Comparison of ENCODE assay signal across 11 cellular contexts in the genomic region with DNA sequence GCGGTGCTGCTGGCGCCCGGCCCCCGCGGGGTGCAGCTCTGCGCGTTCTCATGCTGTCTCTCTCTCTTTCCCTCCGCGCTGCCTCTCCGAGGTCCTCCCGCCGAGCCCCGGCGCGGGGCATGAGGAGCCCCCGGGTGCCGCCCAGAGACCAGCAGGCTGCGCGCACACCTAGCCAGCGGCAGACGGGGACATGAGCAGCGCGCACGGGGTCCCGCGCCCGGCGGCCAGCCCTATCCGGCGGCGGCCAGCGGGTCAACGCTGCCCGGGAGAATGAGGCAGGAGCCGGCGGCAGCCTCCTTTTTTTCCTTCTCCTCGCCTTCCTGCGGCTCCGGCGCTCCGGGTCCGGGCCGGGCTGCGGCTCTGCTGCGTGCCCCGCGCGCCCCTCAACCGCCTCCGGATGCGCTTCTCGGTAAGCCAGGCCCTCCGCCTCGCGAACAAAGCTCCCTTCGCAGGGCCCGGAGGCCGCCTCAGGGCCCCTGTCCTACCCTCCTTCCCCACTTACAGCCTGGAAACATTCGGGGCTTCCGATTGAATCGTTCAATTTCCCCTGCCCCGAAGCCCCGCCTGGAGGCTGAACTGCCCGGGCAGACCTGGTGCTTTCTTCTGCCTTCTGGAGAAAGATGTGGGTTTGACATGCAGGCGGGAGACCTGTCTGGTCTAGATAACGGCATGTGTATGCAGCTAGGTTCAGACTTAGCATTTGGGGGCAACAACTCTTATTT. TPM values are rescaled to one million over a fixed set of nuclear protein-coding genes. Genes with fewer than 3 reads are reported as not detected.
A peak's percentile ranks its signal among the peaks of the same experiment; 100 is the strongest.
DNase-seq lines count a peak whose midpoint lies in the region; ATAC-seq, FAIRE-seq and TF ChIP-seq lines count a peak whose summit lies in the region.
"Had no signal": no experiment of that assay in that cellular context is flagged by ENCODE, and none has a peak within 500 bp of the region (broad histone marks: within the 10 kb centered on the region; RNA-seq: fewer than 3 reads in every experiment).

Gene TUNAR, plus strand, starts transcription at position 64 of the 722 bp plus-strand sequence.

- H3K4me3 ChIP-seq in HUES6 (ENCODE audit: low read depth, low read length), result peak within 1 kb of the TSS; percentile 77
- H3K4me3 ChIP-seq in bronchial epithelial cell (ENCODE audit: low read depth, low read length), result no peak within 1 kb of the TSS
- peak within 1 kb of the TSS; percentile 91 for H3K4me3 ChIP-seq in neural cell (ENCODE audit: low read length)

- H3K4me1 ChIP-seq in HUES6 (ENCODE audit: control insufficient read depth, insufficient read depth, low read length), result peaks cover 46% of the 10 kb centered on the region

- no peak for TF ChIP-seq EP300 in neural cell (conservative IDR thresholded peaks at IDR 0.05; ENCODE audit: poor library complexity, severe bottlenecking)

- peak; percentile 12 for TF ChIP-seq RAD21 in neural cell (conservative IDR thresholded peaks at IDR 0.05)

- H3K27me3 ChIP-seq in HUES6 (ENCODE audit: control insufficient read depth, insufficient read depth, low read length), result peaks cover 38% of the 10 kb centered on the region
- peaks cover 9% of the 10 kb centered on the region for H3K27me3 ChIP-seq in bronchial epithelial cell (ENCODE audit: control insufficient read depth, insufficient read depth, low read length)
- no peaks in the 10 kb centered on the region for H3K27me3 ChIP-seq in neural cell (ENCODE audit: insufficient read depth, low read depth, low read length)

- H3K9me3 ChIP-seq in HUES6 (ENCODE audit: control insufficient read depth, insufficient read depth, low read depth, low read length), result no peaks in the 10 kb centered on the region; the same call in 1 of the 2 replicates
- H3K9me3 ChIP-seq in neural cell (ENCODE audit: low read length), result no peaks in the 10 kb centered on the region
- H3K9me3 ChIP-seq: gastroesophageal sphincter had no signal

- H3K9ac ChIP-seq in HUES6 (ENCODE audit: low read length) (peak within 1 kb of the TSS; percentile 65), neural cell (ENCODE audit: low read length) (peak within 1 kb of the TSS; percentile 89)

- peak within 1 kb of the TSS; percentile 22; the same call in 1 of the 2 replicates for H3K27ac ChIP-seq in HUES6 (ENCODE audit: low read depth, low read length)
- peak within 1 kb of the TSS; percentile 73 for H3K27ac ChIP-seq in neural cell (ENCODE audit: low read length)
- H3K27ac ChIP-seq: gastroesophageal sphincter had no signal

- no peaks in the 10 kb centered on the region for H3K9me2 ChIP-seq in neural cell (ENCODE audit: insufficient read depth, low read length)

- peak within 1 kb of the TSS; percentile 94 for H3K4me2 ChIP-seq in neural cell (ENCODE audit: low read length)

- H3K36me3 ChIP-seq in HUES6 (ENCODE audit: control insufficient read depth, insufficient read depth, low read length) (peaks cover 11% of the 10 kb centered on the region), bronchial epithelial cell (ENCODE audit: control insufficient read depth, insufficient read depth, low read length) (no peaks in the 10 kb centered on the region), neural cell (ENCODE audit: insufficient read depth, low read length) (no peaks in the 10 kb centered on the region)
- H3K36me3 ChIP-seq: gastroesophageal sphincter had no signal

- ATAC-seq in HG02884 (IDR thresholded peaks at IDR 0.05; ENCODE audit: unreplicated experiment), result no peak
- ATAC-seq in HG03457 (IDR thresholded peaks at IDR 0.05; ENCODE audit: unreplicated experiment), result no peak
- ATAC-seq: gastroesophageal sphincter had no signal

- FAIRE-seq in bronchial epithelial cell (lab: Jason Lieb, UNC), result no peak
- FAIRE-seq: TTC549 had no signal

- TF ChIP-seq CTCF in bronchial epithelial cell (IDR thresholded peaks at IDR 0.05; ENCODE audit: insufficient read depth, low read length, severe bottlenecking) (peak; percentile 28), neural cell (IDR thresholded peaks at IDR 0.05; ENCODE audit: poor library complexity, severe bottlenecking) (peak; percentile 9)

- peaks cover 34% of the 10 kb centered on the region for H3K79me2 ChIP-seq in neural cell (replicated peaks; ENCODE audit: insufficient read depth, low read length)

- DNase-seq in DMS79 (lab: John Stamatoyannopoulos, UW) (peak; percentile 37), bronchial epithelial cell (ENCODE audit: low read depth) (no peak), HuH-7 (ENCODE audit: low spot score) (no peak), NCI-H2029 (lab: John Stamatoyannopoulos, UW) (no peak)

- H2AFZ ChIP-seq in neural cell (ENCODE audit: low read depth, low read length), result peak within 1 kb of the TSS; percentile 61

- no peaks in the 10 kb centered on the region for H4K20me1 ChIP-seq in neural cell (ENCODE audit: insufficient read depth)

- no peaks in the 10 kb centered on the region for H3F3A ChIP-seq in neural cell (ENCODE audit: insufficient read depth, low read length, poor library complexity, severe bottlenecking)

TF ChIP-seq in neural cell, 6 proteins besides CTCF, POLR2A, EP300 and RAD21:
- TF ChIP-seq, protein P1, sequence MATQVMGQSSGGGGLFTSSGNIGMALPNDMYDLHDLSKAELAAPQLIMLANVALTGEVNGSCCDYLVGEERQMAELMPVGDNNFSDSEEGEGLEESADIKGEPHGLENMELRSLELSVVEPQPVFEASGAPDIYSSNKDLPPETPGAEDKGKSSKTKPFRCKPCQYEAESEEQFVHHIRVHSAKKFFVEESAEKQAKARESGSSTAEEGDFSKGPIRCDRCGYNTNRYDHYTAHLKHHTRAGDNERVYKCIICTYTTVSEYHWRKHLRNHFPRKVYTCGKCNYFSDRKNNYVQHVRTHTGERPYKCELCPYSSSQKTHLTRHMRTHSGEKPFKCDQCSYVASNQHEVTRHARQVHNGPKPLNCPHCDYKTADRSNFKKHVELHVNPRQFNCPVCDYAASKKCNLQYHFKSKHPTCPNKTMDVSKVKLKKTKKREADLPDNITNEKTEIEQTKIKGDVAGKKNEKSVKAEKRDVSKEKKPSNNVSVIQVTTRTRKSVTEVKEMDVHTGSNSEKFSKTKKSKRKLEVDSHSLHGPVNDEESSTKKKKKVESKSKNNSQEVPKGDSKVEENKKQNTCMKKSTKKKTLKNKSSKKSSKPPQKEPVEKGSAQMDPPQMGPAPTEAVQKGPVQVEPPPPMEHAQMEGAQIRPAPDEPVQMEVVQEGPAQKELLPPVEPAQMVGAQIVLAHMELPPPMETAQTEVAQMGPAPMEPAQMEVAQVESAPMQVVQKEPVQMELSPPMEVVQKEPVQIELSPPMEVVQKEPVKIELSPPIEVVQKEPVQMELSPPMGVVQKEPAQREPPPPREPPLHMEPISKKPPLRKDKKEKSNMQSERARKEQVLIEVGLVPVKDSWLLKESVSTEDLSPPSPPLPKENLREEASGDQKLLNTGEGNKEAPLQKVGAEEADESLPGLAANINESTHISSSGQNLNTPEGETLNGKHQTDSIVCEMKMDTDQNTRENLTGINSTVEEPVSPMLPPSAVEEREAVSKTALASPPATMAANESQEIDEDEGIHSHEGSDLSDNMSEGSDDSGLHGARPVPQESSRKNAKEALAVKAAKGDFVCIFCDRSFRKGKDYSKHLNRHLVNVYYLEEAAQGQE (IDR thresholded peaks at IDR 0.05; ENCODE audit: borderline replicate concordance), result no peak
- TF ChIP-seq TAF1 (IDR thresholded peaks at IDR 0.05; ENCODE audit: low read depth) (no peak), SMC3 (conservative IDR thresholded peaks at IDR 0.05; ENCODE audit: poor library complexity) (peak; percentile 8), EZH2 (IDR thresholded peaks at IDR 0.05; ENCODE audit: borderline replicate concordance, insufficient read depth, low read length, poor library complexity, severe bottlenecking) (no peak), POLR2AphosphoS5 (IDR thresholded peaks at IDR 0.05) (peak; percentile 33), MXI1 (conservative IDR thresholded peaks at IDR 0.05; ENCODE audit: poor library complexity, severe bottlenecking) (peak; percentile 45)

RNA-seq across cellular contexts. Expression of gene TUNAR, which starts in this region (rescaled TPM):
- not detected in 2 replicates for total RNA-seq in bronchial epithelial cell
- 33.2 and 37.7 TPM in 2 replicates for polyA plus RNA-seq in neural cell
- 28.0 and 36.8 TPM in 2 replicates for polyA minus RNA-seq in neural cell
- total RNA-seq: pulmonary artery endothelial cell had no signal
